ENCODE assay signal across 23 cellular contexts in genomic region chr4:7166981-7167700, GRCh38. TPM values are rescaled to one million over a fixed set of nuclear protein-coding genes. Genes with fewer than 3 reads are reported as not detected.
DNase-seq lines count a peak whose midpoint lies in the region; ATAC-seq and TF ChIP-seq lines count a peak whose summit lies in the region.
"Had no signal": no experiment of that assay in that cellular context is flagged by ENCODE, and none has a peak within 500 bp of the region (broad histone marks: within the 10 kb centered on the region; RNA-seq: fewer than 3 reads in every experiment).

No MANE protein-coding gene starts in this region.

- TF ChIP-seq EP300 in SK-N-SH (IDR thresholded peaks at IDR 0.05; ENCODE audit: borderline replicate concordance in 1 of 2, low read depth in 1 of 2, low read length in 1 of 2) = no peak

- no peak overlapping the region for H3K9ac ChIP-seq in SK-N-SH

- TF ChIP-seq POLR2A in Peyer's patch (IDR thresholded peaks at IDR 0.05) (no peak), testis (IDR thresholded peaks at IDR 0.05) (no peak)

- no peaks in the 10 kb centered on the region for H3F3A ChIP-seq in SK-N-SH (replicated peaks; ENCODE audit: insufficient read depth)

- TF ChIP-seq CTCF in Peyer's patch (IDR thresholded peaks at IDR 0.05) (no peak), coronary artery (IDR thresholded peaks at IDR 0.05) (no peak), testis (IDR thresholded peaks at IDR 0.05) (no peak), SK-N-SH (IDR thresholded peaks at IDR 0.05) (no peak)

- no peaks in the 10 kb centered on the region for H4K20me1 ChIP-seq in SK-N-SH (ENCODE audit: insufficient read depth)

- peak overlapping the region in 2 of 4 donors; percentile 49 to 52 for H3K27ac ChIP-seq in Peyer's patch
- H3K27ac ChIP-seq in coronary artery = no peak overlapping the region
- H3K27ac ChIP-seq in testis = no peak overlapping the region
- no peak overlapping the region for H3K27ac ChIP-seq in SK-N-SH (ENCODE audit: low read depth in 2 of 2, low read length in 1 of 2)
- H3K27ac ChIP-seq: thoracic aorta had no signal

- H3K4me1 ChIP-seq in Peyer's patch (peaks cover 0 to 19% (median 2%) of the 10 kb centered on the region in 4 donors), testis (peaks cover 7% of the 10 kb centered on the region), SK-N-SH (ENCODE audit: control insufficient read depth in 1 of 2, insufficient read depth in 2 of 2, low read depth in 1 of 2, low read length in 1 of 2) (peaks cover 0 to 7% of the 10 kb centered on the region in 2 experiments; a peak in 1 of 4 replicates)

- H3K9me3 ChIP-seq in Peyer's patch = no peaks in the 10 kb centered on the region
- no peaks in the 10 kb centered on the region for H3K9me3 ChIP-seq in testis
- H3K9me3 ChIP-seq in SK-N-SH = no peaks in the 10 kb centered on the region
- H3K9me3 ChIP-seq: thoracic aorta had no signal

- H3K36me3 ChIP-seq in Peyer's patch (no peaks in the 10 kb centered on the region), testis (ENCODE audit: low read depth, missing control alignments) (no peaks in the 10 kb centered on the region), SK-N-SH (replicated peaks in 1 of 2; ENCODE audit: control insufficient read depth in 1 of 2, insufficient read depth in 2 of 2, low read length in 1 of 2) (no peaks in the 10 kb centered on the region)
- H3K36me3 ChIP-seq: thoracic aorta had no signal

- ATAC-seq in GM18909 (IDR thresholded peaks at IDR 0.05; ENCODE audit: poor library complexity, unreplicated experiment) (no peak), HG02678 (IDR thresholded peaks at IDR 0.05; ENCODE audit: unreplicated experiment) (no peak)
- ATAC-seq: activated naive CD4-positive, alpha-beta T cell treated with anti-CD3 and anti-CD28 coated beads, Interleukin-2, amount 50 U/mL, for 72 hours; activated T-cell treated with anti-CD3 and anti-CD28 coated beads, Interleukin-2, amount 50 U/mL, for 72 hours; stimulated activated memory B cell treated with anti-CD40 and anti-IgM and Interleukin-4, amounts not matched to agents 10 μg/mL and 1 μg/mL and 100 μg/mL, for 72 hours; T-helper 17 cell had no signal

- H3K4me3 ChIP-seq in Peyer's patch = no peak overlapping the region
- no peak overlapping the region for H3K4me3 ChIP-seq in coronary artery
- no peak overlapping the region for H3K4me3 ChIP-seq in testis
- no peak overlapping the region for H3K4me3 ChIP-seq in SK-N-SH (ENCODE audit: low read depth in 2 of 2, low read length in 1 of 2)
- H3K4me3 ChIP-seq: thoracic aorta had no signal

- H2AFZ ChIP-seq in SK-N-SH (ENCODE audit: low read depth) = no peak overlapping the region

- TF ChIP-seq RAD21 in SK-N-SH (IDR thresholded peaks at IDR 0.05; ENCODE audit: low read length) = no peak

- no peaks in the 10 kb centered on the region for H3K79me2 ChIP-seq in SK-N-SH (ENCODE audit: insufficient read depth)

- intact Hi-C loops in testis (cut with DNase I; ENCODE audit: low total_unique reads) = no loop called here

- H3K9me2 ChIP-seq in SK-N-SH = no peaks in the 10 kb centered on the region

- peak in 2 of 3 donors; percentile 51 to 70 for DNase-seq in Peyer's patch
- DNase-seq in coronary artery (ENCODE audit: low spot score) = peak; percentile 63
- peak; percentile 65 for DNase-seq in mesenteric fat pad (ENCODE audit: low spot score)
- peak; percentile 16 for DNase-seq in testis
- no peak for DNase-seq in SK-N-SH
- DNase-seq: activated CD4-positive, alpha-beta T cell treated with anti-CD3 and anti-CD28 coated beads, Interleukin-2, amount 50 U/mL, for 48 hours; activated T-cell treated with anti-CD3 and anti-CD28 coated beads, Interleukin-2, amount 50 U/mL, for 72 hours; COR-L47; glutamatergic neuron; NCI-H1048; NCI-H1930; NCI-H2227 treated with DMSO at 0.1 percent for 48 hours; NCI-H82; occipital lobe; right cardiac atrium; stimulated activated CD4-positive, alpha-beta T cell treated with anti-CD3 and anti-CD28 coated beads, Interleukin-1b, Interleukin-23, amount 100 ng/mL, for 48 hours; T-helper 17 cell had no signal

- CTCF ChIA-PET in SK-N-SH (lab: Yijun Ruan, JAX) = interaction anchor here (0.7 to 3.3 kb wide), 9 partner anchors 10 to 169 kb away, joined by 3 to 17 read pairs (median 4); partner anchors contain the start of gene TADA2B

- no peaks in the 10 kb centered on the region for H3K27me3 ChIP-seq in Peyer's patch
- H3K27me3 ChIP-seq in testis = no peaks in the 10 kb centered on the region
- no peaks in the 10 kb centered on the region; the same call in 1 of the 2 replicates for H3K27me3 ChIP-seq in SK-N-SH (ENCODE audit: insufficient read depth)

- POLR2A ChIA-PET in SK-N-SH (lab: Yijun Ruan, JAX) = no interaction called here

- no peak overlapping the region for H3K4me2 ChIP-seq in SK-N-SH

- WGBS in testis, 2 donors = 69 to 72% methylated on average over 12 to 17 of the region's 17 CpGs
- WGBS in SK-N-SH (ENCODE audit: low lambda C conversion rate) = 58% methylated on average over 11 of the region's 17 CpGs

TF ChIP-seq in SK-N-SH, 30 proteins besides CTCF, POLR2A, EP300 and RAD21 (continues in another document):
- TF ChIP-seq JUND (IDR thresholded peaks at IDR 0.05) (no peak), FOSL2 (IDR thresholded peaks at IDR 0.05; ENCODE audit: borderline replicate concordance, low read depth) (no peak), GABPA (IDR thresholded peaks at IDR 0.05; ENCODE audit: low read depth) (no peak), RXRA (IDR thresholded peaks at IDR 0.05; ENCODE audit: borderline replicate concordance, low read depth) (no peak), PBX3 (IDR thresholded peaks at IDR 0.05) (no peak), EZH2phosphoT487 (IDR thresholded peaks at IDR 0.05; ENCODE audit: borderline replicate concordance, low read depth) (no peak), TCF12 (IDR thresholded peaks at IDR 0.05) (no peak), IRF3 (IDR thresholded peaks at IDR 0.05; ENCODE audit: low read depth, low read length) (no peak), REST (IDR thresholded peaks at IDR 0.05; ENCODE audit: low read depth, low read length) (no peak), GATA2 (CRISPR knock-in tag; IDR thresholded peaks at IDR 0.05) (no peak)

RNA-seq across cellular contexts. Expression of gene SORCS2, which starts 25.2 kb away (rescaled TPM):
- total RNA-seq in Peyer's patch = 1 to 10 TPM in 2 of 4 donors, under 1 TPM in 2; 0.53 to 9.9 (median 0.90) TPM
- 1.9 TPM for total RNA-seq in mesenteric fat pad
- 1 to 10 TPM; 2.7 to 2.9 TPM for total RNA-seq in testis
- 4.6 TPM for polyA plus RNA-seq in testis (ENCODE audit: insufficient read depth, low read depth, low replicate concordance)
- polyA plus RNA-seq in SK-N-SH (2012; rRNA removed) = 0.99 and 1.6 TPM in 2 replicates
- polyA plus RNA-seq in SK-N-SH (2012; cell fraction: cytosol; rRNA removed) = 0.58 and 0.79 TPM in 2 replicates
- 2.2 and 2.5 TPM in 2 replicates for polyA plus RNA-seq in SK-N-SH (2012; cell fraction: nucleus; rRNA removed)
- total RNA-seq: SK-MEL-5, T-helper 17 cell had no signal
